1 cellular context compared by ENCODE assay signal in genomic region chr1:2812136-2812535, GRCh38.
TF ChIP-seq lines count a peak whose summit lies in the region.

No MANE protein-coding gene starts in this region.

TF ChIP-seq in HepG2, 621 proteins besides CTCF, POLR2A, EP300 and RAD21:
- TF ChIP-seq MED13 (CRISPR knock-in tag; IDR thresholded peaks at IDR 0.05) = no peak
- TF ChIP-seq MTA1 (CRISPR knock-in tag; IDR thresholded peaks at IDR 0.05; ENCODE audit: borderline replicate concordance) = no peak
- TF ChIP-seq MEIS2 (CRISPR knock-in tag; IDR thresholded peaks at IDR 0.05) = no peak
- TF ChIP-seq PREB (CRISPR knock-in tag; IDR thresholded peaks at IDR 0.05) = no peak
- TF ChIP-seq ZNF12 (CRISPR knock-in tag; IDR thresholded peaks at IDR 0.05) = peak; percentile 99
TF ChIP-seq in HepG2: peak in this region for 1.
